ENCODE assay signal across 13 cellular contexts in the genomic region with DNA sequence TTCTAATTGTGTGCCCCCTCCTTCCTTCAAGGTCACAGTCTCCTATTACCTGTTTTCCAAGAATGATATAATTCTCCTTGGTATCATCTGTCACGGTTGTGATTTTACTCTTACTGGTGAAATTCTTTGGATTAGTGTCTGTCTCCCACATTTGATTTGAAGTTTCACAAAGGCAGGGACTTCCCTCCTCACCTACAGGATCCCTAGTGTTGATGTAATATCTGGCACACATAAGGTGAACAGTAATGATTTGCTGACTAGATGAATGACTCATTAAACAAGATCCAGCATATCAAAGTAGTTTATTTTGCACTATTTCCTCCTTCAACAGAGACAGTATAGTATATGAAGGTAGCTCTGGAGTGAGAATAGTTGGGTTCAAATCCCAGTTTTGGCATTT.
"Had no signal": no experiment of that assay in that cellular context is flagged by ENCODE, and none has a peak within 500 bp of the region (broad histone marks: within the 10 kb centered on the region; RNA-seq: fewer than 3 reads in every experiment).

No MANE protein-coding gene starts in this region.

- H3K36me3 ChIP-seq: cardiac muscle cell, gastroesophageal sphincter, heart left ventricle, thyroid gland, WERI-Rb-1 had no signal

- H3K27me3 ChIP-seq: cardiac muscle cell, gastroesophageal sphincter, thyroid gland had no signal

- DNase-seq: activated CD4-positive, alpha-beta T cell treated with anti-CD3 and anti-CD28 coated beads for 1 hour; activated CD4-positive, alpha-beta T cell treated with anti-CD3 and anti-CD28 coated beads, Interleukin-2, amount 50 U/mL, for 4 hours; activated gamma-delta T cell; dorsolateral prefrontal cortex; heart left ventricle; stimulated activated CD4-positive, alpha-beta T cell treated with anti-CD3 and anti-CD28 coated beads, Interleukin-2, amount 100 ng/mL, for 24 hours; stimulated activated naive CD4-positive, alpha-beta T cell treated with Interleukin-2 at 50 U/mL for 16 hours; T-helper 2 cell; thyroid gland; WERI-Rb-1 had no signal

- H3K9me3 ChIP-seq: gastroesophageal sphincter, heart left ventricle, thyroid gland had no signal

- ATAC-seq: gastroesophageal sphincter, heart left ventricle had no signal

- H3K27ac ChIP-seq: cardiac muscle cell, dorsolateral prefrontal cortex, gastroesophageal sphincter, heart left ventricle, thyroid gland, WERI-Rb-1 had no signal

- H3K4me1 ChIP-seq: gastroesophageal sphincter, heart left ventricle had no signal

- H3K4me3 ChIP-seq: cardiac muscle cell, dorsolateral prefrontal cortex, gastroesophageal sphincter, heart left ventricle, lung, thyroid gland had no signal
